ENCODE assay signal across 1 cellular context in genomic region chr6:94658929-94659328, GRCh38.
TF ChIP-seq lines count a peak whose summit lies in the region.

No MANE protein-coding gene starts in this region.

TF ChIP-seq in WTC11, 78 proteins besides CTCF, POLR2A, EP300 and RAD21 (continued from another document):
- TF ChIP-seq, protein P1, sequence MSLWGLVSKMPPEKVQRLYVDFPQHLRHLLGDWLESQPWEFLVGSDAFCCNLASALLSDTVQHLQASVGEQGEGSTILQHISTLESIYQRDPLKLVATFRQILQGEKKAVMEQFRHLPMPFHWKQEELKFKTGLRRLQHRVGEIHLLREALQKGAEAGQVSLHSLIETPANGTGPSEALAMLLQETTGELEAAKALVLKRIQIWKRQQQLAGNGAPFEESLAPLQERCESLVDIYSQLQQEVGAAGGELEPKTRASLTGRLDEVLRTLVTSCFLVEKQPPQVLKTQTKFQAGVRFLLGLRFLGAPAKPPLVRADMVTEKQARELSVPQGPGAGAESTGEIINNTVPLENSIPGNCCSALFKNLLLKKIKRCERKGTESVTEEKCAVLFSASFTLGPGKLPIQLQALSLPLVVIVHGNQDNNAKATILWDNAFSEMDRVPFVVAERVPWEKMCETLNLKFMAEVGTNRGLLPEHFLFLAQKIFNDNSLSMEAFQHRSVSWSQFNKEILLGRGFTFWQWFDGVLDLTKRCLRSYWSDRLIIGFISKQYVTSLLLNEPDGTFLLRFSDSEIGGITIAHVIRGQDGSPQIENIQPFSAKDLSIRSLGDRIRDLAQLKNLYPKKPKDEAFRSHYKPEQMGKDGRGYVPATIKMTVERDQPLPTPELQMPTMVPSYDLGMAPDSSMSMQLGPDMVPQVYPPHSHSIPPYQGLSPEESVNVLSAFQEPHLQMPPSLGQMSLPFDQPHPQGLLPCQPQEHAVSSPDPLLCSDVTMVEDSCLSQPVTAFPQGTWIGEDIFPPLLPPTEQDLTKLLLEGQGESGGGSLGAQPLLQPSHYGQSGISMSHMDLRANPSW (CRISPR knock-in tag; conservative IDR thresholded peaks at IDR 0.05; ENCODE audit: low read depth) = no peak
- TF ChIP-seq, protein P2, sequence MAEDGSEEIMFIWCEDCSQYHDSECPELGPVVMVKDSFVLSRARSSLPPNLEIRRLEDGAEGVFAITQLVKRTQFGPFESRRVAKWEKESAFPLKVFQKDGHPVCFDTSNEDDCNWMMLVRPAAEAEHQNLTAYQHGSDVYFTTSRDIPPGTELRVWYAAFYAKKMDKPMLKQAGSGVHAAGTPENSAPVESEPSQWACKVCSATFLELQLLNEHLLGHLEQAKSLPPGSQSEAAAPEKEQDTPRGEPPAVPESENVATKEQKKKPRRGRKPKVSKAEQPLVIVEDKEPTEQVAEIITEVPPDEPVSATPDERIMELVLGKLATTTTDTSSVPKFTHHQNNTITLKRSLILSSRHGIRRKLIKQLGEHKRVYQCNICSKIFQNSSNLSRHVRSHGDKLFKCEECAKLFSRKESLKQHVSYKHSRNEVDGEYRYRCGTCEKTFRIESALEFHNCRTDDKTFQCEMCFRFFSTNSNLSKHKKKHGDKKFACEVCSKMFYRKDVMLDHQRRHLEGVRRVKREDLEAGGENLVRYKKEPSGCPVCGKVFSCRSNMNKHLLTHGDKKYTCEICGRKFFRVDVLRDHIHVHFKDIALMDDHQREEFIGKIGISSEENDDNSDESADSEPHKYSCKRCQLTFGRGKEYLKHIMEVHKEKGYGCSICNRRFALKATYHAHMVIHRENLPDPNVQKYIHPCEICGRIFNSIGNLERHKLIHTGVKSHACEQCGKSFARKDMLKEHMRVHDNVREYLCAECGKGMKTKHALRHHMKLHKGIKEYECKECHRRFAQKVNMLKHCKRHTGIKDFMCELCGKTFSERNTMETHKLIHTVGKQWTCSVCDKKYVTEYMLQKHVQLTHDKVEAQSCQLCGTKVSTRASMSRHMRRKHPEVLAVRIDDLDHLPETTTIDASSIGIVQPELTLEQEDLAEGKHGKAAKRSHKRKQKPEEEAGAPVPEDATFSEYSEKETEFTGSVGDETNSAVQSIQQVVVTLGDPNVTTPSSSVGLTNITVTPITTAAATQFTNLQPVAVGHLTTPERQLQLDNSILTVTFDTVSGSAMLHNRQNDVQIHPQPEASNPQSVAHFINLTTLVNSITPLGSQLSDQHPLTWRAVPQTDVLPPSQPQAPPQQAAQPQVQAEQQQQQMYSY (CRISPR knock-in tag; IDR thresholded peaks at IDR 0.05) = no peak
- TF ChIP-seq CBFB (CRISPR knock-in tag; IDR thresholded peaks at IDR 0.05; ENCODE audit: low read depth) (no peak), KAT7 (CRISPR knock-in tag; IDR thresholded peaks at IDR 0.05; ENCODE audit: borderline replicate concordance) (no peak), GABPB1 (CRISPR knock-in tag; IDR thresholded peaks at IDR 0.05) (no peak), FOXK1 (CRISPR knock-in tag; IDR thresholded peaks at IDR 0.05) (no peak), EMX1 (CRISPR knock-in tag; IDR thresholded peaks at IDR 0.05) (no peak), PRRX2 (CRISPR knock-in tag; IDR thresholded peaks at IDR 0.05) (no peak), NR3C1 (CRISPR knock-in tag; conservative IDR thresholded peaks at IDR 0.05; ENCODE audit: low read depth) (no peak)
- TF ChIP-seq, protein P3, sequence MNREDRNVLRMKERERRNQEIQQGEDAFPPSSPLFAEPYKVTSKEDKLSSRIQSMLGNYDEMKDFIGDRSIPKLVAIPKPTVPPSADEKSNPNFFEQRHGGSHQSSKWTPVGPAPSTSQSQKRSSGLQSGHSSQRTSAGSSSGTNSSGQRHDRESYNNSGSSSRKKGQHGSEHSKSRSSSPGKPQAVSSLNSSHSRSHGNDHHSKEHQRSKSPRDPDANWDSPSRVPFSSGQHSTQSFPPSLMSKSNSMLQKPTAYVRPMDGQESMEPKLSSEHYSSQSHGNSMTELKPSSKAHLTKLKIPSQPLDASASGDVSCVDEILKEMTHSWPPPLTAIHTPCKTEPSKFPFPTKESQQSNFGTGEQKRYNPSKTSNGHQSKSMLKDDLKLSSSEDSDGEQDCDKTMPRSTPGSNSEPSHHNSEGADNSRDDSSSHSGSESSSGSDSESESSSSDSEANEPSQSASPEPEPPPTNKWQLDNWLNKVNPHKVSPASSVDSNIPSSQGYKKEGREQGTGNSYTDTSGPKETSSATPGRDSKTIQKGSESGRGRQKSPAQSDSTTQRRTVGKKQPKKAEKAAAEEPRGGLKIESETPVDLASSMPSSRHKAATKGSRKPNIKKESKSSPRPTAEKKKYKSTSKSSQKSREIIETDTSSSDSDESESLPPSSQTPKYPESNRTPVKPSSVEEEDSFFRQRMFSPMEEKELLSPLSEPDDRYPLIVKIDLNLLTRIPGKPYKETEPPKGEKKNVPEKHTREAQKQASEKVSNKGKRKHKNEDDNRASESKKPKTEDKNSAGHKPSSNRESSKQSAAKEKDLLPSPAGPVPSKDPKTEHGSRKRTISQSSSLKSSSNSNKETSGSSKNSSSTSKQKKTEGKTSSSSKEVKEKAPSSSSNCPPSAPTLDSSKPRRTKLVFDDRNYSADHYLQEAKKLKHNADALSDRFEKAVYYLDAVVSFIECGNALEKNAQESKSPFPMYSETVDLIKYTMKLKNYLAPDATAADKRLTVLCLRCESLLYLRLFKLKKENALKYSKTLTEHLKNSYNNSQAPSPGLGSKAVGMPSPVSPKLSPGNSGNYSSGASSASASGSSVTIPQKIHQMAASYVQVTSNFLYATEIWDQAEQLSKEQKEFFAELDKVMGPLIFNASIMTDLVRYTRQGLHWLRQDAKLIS (CRISPR knock-in tag; IDR thresholded peaks at IDR 0.05; ENCODE audit: borderline replicate concordance) = no peak
